ENCODE assay signal across 8 cellular contexts in the genomic region with DNA sequence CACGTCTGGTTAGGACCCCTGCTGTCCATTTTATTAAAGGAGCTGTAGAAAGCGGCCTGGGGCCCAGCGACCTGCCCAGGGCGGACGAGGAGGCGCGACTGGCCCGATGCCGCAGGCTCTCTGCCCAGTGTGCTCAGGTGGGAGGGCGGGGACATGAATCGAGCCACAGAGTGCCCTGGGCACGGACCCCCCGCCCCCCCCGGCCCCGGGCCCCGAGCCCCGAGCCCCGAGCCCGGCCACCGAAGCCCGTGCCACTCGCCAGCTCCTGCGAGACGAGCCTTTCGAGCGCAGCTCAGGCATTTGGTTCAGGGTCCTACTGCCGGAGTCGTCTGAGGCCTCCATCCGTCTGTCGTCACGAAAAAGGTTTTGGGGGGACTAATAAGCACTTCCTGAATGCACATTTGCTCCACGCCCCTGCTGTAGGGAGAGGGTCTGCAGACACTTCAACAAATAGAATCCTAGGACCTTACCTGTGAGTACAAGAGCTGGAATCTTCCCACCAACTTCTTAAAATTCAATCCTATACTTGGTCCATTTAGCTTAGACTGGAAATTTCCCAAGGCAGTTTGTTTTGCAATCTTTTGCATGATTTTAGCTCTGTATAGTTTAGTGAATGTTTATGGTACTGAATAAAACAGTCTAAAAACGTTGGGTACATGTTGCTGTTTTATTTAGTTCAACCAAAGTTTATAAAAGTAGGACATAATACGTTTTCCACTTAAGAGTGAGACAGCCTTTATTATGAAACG. TPM values are rescaled to one million over a fixed set of nuclear protein-coding genes. Genes with fewer than 3 reads are reported as not detected.
DNase-seq lines count a peak whose midpoint lies in the region; ATAC-seq and TF ChIP-seq lines count a peak whose summit lies in the region.

No MANE protein-coding gene starts in this region.

- peak overlapping the region; percentile 94 for H3K4me3 Mint-ChIP-seq in activated naive CD8-positive, alpha-beta T cell treated with anti-CD3 and anti-CD28 coated beads, Interleukin-2, amount 50 U/mL, for 24 hours

- H3K9me3 ChIP-seq in MG63 (no peaks in the 10 kb centered on the region), iPS-18c (ENCODE audit: control insufficient read depth, insufficient read depth, low read length) (no peaks in the 10 kb centered on the region)

- peak overlapping the region; percentile 92 for H3K4me3 ChIP-seq in GM12875 (ENCODE audit: low read depth, low read length)
- H3K4me3 ChIP-seq in MG63: peak overlapping the region; percentile 99
- H3K4me3 ChIP-seq in iPS-18c (ENCODE audit: insufficient read depth, low read depth, low read length): peak overlapping the region; percentile 92

- ATAC-seq in activated naive CD8-positive, alpha-beta T cell treated with anti-CD3 and anti-CD28 coated beads, Interleukin-2, amount 50 U/mL, for 24 hours: peak; percentile 11

- H3K36me3 ChIP-seq in MG63: peaks cover 3% of the 10 kb centered on the region

- DNase-seq in H4 (ENCODE audit: low spot score) (peak; percentile 6), MG63 (no peak), superior temporal gyrus (ENCODE audit: extremely low spot score) (no peak), GF-D8 (lab: John Stamatoyannopoulos, UW) (no peak)
- DNase-seq in activated naive CD8-positive, alpha-beta T cell treated with anti-CD3 and anti-CD28 coated beads, Interleukin-2, amount 50 U/mL, for 24 hours: peak; percentile 42
- DNase-seq in stimulated activated CD8-positive, alpha-beta memory T cell treated with anti-CD3 and anti-CD28 coated beads, Interleukin-4, amount 100 ng/mL, for 48 hours: peak; percentile 58

- H3K27me3 ChIP-seq in MG63: no peaks in the 10 kb centered on the region

- no peaks in the 10 kb centered on the region for H3K9me3 Mint-ChIP-seq in activated naive CD8-positive, alpha-beta T cell treated with anti-CD3 and anti-CD28 coated beads, Interleukin-2, amount 50 U/mL, for 24 hours

- peak overlapping the region; percentile 83 for H3K27ac Mint-ChIP-seq in activated naive CD8-positive, alpha-beta T cell treated with anti-CD3 and anti-CD28 coated beads, Interleukin-2, amount 50 U/mL, for 24 hours

- no peak for TF ChIP-seq CTCF in GM12875 (IDR thresholded peaks at IDR 0.05; ENCODE audit: borderline replicate concordance, insufficient read depth, low read depth, low read length)

- peaks cover 53% of the 10 kb centered on the region for H3K4me1 Mint-ChIP-seq in activated naive CD8-positive, alpha-beta T cell treated with anti-CD3 and anti-CD28 coated beads, Interleukin-2, amount 50 U/mL, for 24 hours

- peaks cover 4% of the 10 kb centered on the region for H3K36me3 Mint-ChIP-seq in activated naive CD8-positive, alpha-beta T cell treated with anti-CD3 and anti-CD28 coated beads, Interleukin-2, amount 50 U/mL, for 24 hours (ENCODE audit: low read depth)

- no peaks in the 10 kb centered on the region for H3K27me3 Mint-ChIP-seq in activated naive CD8-positive, alpha-beta T cell treated with anti-CD3 and anti-CD28 coated beads, Interleukin-2, amount 50 U/mL, for 24 hours

RNA-seq across cellular contexts. Expression of a gene that starts 0.7 kb away (rescaled TPM):
- 16.7 and 18.2 TPM in 2 replicates for total RNA-seq in H4 (2014; rRNA removed; shearing (Covaris generic))
- 9.0 and 9.9 TPM in 2 replicates for total RNA-seq in MG63 (2014; rRNA removed; shearing (Covaris generic); ENCODE audit: low replicate concordance)

Comparison
In these comparisons a context has a peak if more than half of its experiments do, and no peak if none do; other contexts are left out.
1. DNase-seq: peak in H4 (single experiment), activated naive CD8-positive, alpha-beta T cell treated with anti-CD3 and anti-CD28 coated beads, Interleukin-2, amount 50 U/mL, for 24 hours (single experiment) and stimulated activated CD8-positive, alpha-beta memory T cell treated with anti-CD3 and anti-CD28 coated beads, Interleukin-4, amount 100 ng/mL, for 48 hours (single experiment); none in MG63 (single experiment), superior temporal gyrus (single experiment) and GF-D8 (single experiment).
2. Peak in every context shown above with its lines, with median percentiles within 50 percentile points of each other: H3K4me3 ChIP-seq.